Comparison of ENCODE assay signal across 23 cellular contexts in the genomic region with DNA sequence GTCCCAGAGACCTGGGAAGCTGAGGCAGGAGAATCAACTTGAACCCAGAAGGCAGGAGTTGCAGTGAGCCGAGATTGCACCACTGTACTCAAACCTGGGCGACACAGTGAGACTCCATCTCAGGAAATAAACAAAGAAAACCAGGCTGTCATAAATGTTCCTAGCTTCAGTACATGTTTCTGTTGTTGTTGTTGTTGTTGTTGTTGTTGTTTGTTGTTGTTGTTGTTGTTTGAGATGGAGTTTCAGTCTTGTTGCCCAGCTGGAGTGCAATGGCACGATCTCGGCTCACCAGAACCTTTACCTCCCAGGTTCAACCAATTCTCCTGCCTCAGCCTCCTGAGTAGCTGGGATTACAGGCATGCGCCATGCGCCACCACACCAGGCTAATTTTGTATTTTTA.
"Had no signal": no experiment of that assay in that cellular context is flagged by ENCODE, and none has a peak within 500 bp of the region (broad histone marks: within the 10 kb centered on the region; RNA-seq: fewer than 3 reads in every experiment).

No MANE protein-coding gene starts in this region.

- H3K27me3 ChIP-seq: colonic mucosa, foreskin keratinocyte, left lung had no signal

- H3K36me3 ChIP-seq: colonic mucosa, gastroesophageal sphincter, heart left ventricle, left lung, lower lobe of right lung had no signal

- H3K27ac ChIP-seq: colonic mucosa, dorsolateral prefrontal cortex, epithelial cell of prostate, foreskin keratinocyte, gastroesophageal sphincter, heart left ventricle, left lung, lower lobe of right lung had no signal

- FAIRE-seq: frontal cortex, islet of Langerhans, keratinocyte had no signal

- H3K4me1 ChIP-seq: colonic mucosa, foreskin keratinocyte, gastroesophageal sphincter, heart left ventricle, lower lobe of right lung had no signal

- DNase-seq: cerebellar nuclear complex; colonic mucosa; cortex of kidney; dermis blood vessel endothelial cell; dorsolateral prefrontal cortex; effector CD4-positive, alpha-beta T cell; effector memory CD4-positive, alpha-beta T cell; erythroblast; foreskin keratinocyte; heart left ventricle; hippocampal formation; left cardiac atrium; left lung; left ventricle myocardium superior; lower lobe of right lung; mesenchymal stem cell; midbrain had no signal

- ATAC-seq: esophagus mucosa, foreskin keratinocyte, gastroesophageal sphincter, heart left ventricle, left cardiac atrium, left lung, left ventricle myocardium superior, lower lobe of right lung had no signal

- H3K4me3 ChIP-seq: colonic mucosa, dorsolateral prefrontal cortex, gastroesophageal sphincter, heart left ventricle, left lung, lower lobe of right lung had no signal

- H3K9me3 ChIP-seq: colonic mucosa, gastroesophageal sphincter, heart left ventricle, left lung, lower lobe of right lung had no signal
